Comparison of ENCODE assay signal across 22 cellular contexts in genomic region chr10:133177380-133178157, GRCh38. TPM values are rescaled to one million over a fixed set of nuclear protein-coding genes. Genes with fewer than 3 reads are reported as not detected.
"Had no signal": no experiment of that assay in that cellular context is flagged by ENCODE, and none has a peak within 500 bp of the region (broad histone marks: within the 10 kb centered on the region; RNA-seq: fewer than 3 reads in every experiment).

No MANE protein-coding gene starts in this region.

- H3K4me1 ChIP-seq: esophagus squamous epithelium, lower lobe of right lung, tibial nerve, vagina had no signal

- H3K27ac Mint-ChIP-seq: activated CD8-positive, alpha-beta T cell treated with anti-CD3 and anti-CD28 coated beads, Interleukin-2, amount 10 ng/mL, durations not matched to agents 7 days and 5 days; activated T-cell treated with anti-CD3 and anti-CD28 coated beads, Interleukin-2, amount 50 U/mL, for 24 hours; mesothelial cell of epicardium; natural killer cell treated with Interleukin-12 subunit alpha and Interleukin-12 subunit beta and Interleukin-15 and Interleukin-18, amount 100 ng/mL, for 72 hours; progenitor cell of endocrine pancreas; stimulated activated naive CD8-positive, alpha-beta T cell treated with anti-CD3 and anti-CD28 coated beads, Interleukin-15, Interleukin-2, amounts not matched to agents 100 ng/mL and 50 ng/mL, for 24 hours; T-helper 2 cell treated with Interferon-gamma antibody and Interleukin-4, amounts not matched to agents 5 μg/mL and 100 μg/mL, for 36 hours had no signal

- H3K9me3 ChIP-seq: esophagus squamous epithelium, lower lobe of right lung, vagina had no signal

- ATAC-seq: activated CD8-positive, alpha-beta T cell treated with anti-CD3 and anti-CD28 coated beads, Interleukin-2, amount 10 ng/mL, durations not matched to agents 7 days and 5 days; left colon; lower lobe of right lung; natural killer cell treated with Interleukin-12 subunit alpha and Interleukin-12 subunit beta and Interleukin-15 and Interleukin-18, amount 100 ng/mL, for 72 hours had no signal

- H3K4me3 Mint-ChIP-seq: activated CD8-positive, alpha-beta T cell treated with anti-CD3 and anti-CD28 coated beads, Interleukin-2, amount 10 ng/mL, durations not matched to agents 7 days and 5 days; activated T-cell treated with anti-CD3 and anti-CD28 coated beads, Interleukin-2, amount 50 U/mL, for 24 hours; mesothelial cell of epicardium; natural killer cell treated with Interleukin-12 subunit alpha and Interleukin-12 subunit beta and Interleukin-15 and Interleukin-18, amount 100 ng/mL, for 72 hours; stimulated activated naive CD8-positive, alpha-beta T cell treated with anti-CD3 and anti-CD28 coated beads, Interleukin-15, Interleukin-2, amounts not matched to agents 100 ng/mL and 50 ng/mL, for 24 hours; T-helper 2 cell treated with Interferon-gamma antibody and Interleukin-4, amounts not matched to agents 5 μg/mL and 100 μg/mL, for 36 hours had no signal

- FAIRE-seq: TTC549 had no signal

- H3K27me3 ChIP-seq: cardiac muscle cell, tibial nerve, vagina had no signal

- H3K27me3 Mint-ChIP-seq: progenitor cell of endocrine pancreas had no signal

- H3K36me3 ChIP-seq: cardiac muscle cell, esophagus squamous epithelium, lower lobe of right lung, tibial nerve, vagina had no signal

- H3K4me3 ChIP-seq: cardiac muscle cell, esophagus squamous epithelium, lower lobe of right lung, tibial nerve, vagina had no signal

- H3K4me1 Mint-ChIP-seq: mesothelial cell of epicardium had no signal

- H3K36me3 Mint-ChIP-seq: natural killer cell treated with Interleukin-12 subunit alpha and Interleukin-12 subunit beta and Interleukin-15 and Interleukin-18, amount 100 ng/mL, for 72 hours had no signal

- H3K27ac ChIP-seq: cardiac muscle cell, esophagus squamous epithelium, lower lobe of right lung, tibial nerve, vagina had no signal

- DNase-seq: activated CD4-positive, alpha-beta T cell treated with anti-CD3 and anti-CD28 coated beads for 4 hours; activated CD8-positive, alpha-beta T cell treated with anti-CD3 and anti-CD28 coated beads, Interleukin-2, amount 10 ng/mL, durations not matched to agents 7 days and 5 days; activated naive CD4-positive, alpha-beta T cell treated with anti-CD3 and anti-CD28 coated beads, Interleukin-2, amount 50 U/mL, for 16 hours; activated T-cell treated with anti-CD3 and anti-CD28 coated beads, Interleukin-2, amount 50 U/mL, for 24 hours; dermis blood vessel endothelial cell; effector memory CD4-positive, alpha-beta T cell; esophagus squamous epithelium; hypothalamus; islet precursor cell; left colon; lower lobe of right lung; occipital lobe had no signal

RNA-seq across cellular contexts. Expression of gene KNDC1, which starts 17.6 kb away (rescaled TPM):
- total RNA-seq: dermis blood vessel endothelial cell had no signal

RNA-seq across cellular contexts. Expression of gene UTF1, which starts 52.4 kb away (rescaled TPM):
- total RNA-seq: activated CD8-positive, alpha-beta T cell treated with anti-CD3 and anti-CD28 coated beads, Interleukin-2, amount 10 ng/mL, durations not matched to agents 7 days and 5 days; cardiac muscle cell; dermis blood vessel endothelial cell; esophagus squamous epithelium; left colon; lower lobe of right lung; mesothelial cell of epicardium; natural killer cell treated with Interleukin-12 subunit alpha and Interleukin-12 subunit beta and Interleukin-15 and Interleukin-18, amount 100 ng/mL, for 72 hours; occipital lobe; progenitor cell of endocrine pancreas; skeletal muscle tissue; tibial nerve; vagina had no signal
- polyA plus RNA-seq: cardiac muscle cell had no signal
